Comparison of ENCODE assay signal across 8 cellular contexts in the genomic region with DNA sequence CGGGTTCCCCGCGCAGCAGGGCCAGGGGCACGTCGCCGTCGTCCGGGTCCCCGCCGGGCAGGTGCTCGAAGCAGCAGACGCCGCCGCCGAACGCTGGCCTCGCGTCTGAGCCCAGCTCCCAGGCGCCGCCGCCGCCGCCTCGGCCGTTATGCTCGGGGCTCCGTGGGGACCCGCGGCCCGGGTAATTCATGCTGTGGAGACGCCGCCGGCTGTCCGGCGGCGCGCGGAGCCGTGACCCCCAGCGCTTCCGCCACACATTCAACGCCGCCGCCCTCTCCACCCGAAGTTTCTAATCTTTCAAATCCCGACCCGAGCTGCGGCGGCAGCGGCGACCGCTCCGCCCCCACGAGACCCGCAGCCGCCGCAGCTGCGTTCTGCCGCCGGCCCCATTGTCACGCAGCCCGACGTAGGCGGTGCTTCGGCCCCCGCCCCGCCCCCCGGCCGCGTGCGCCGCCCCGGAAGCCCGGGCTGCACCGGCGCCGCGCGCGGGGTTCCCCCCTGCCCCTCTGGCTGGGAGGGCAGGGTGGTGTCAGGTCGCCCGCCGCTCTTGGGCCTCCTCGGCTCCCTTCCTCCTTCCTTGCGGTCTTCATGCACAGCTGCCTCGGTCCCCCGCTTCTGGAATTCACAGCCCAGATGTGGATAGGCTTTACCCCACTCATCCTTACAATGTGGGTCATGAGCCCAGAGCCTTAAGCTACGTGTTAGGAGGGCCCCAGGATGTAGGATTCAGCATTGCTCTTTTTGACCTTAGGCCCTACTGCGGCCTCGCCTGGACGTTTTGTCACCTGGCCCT. TPM values are rescaled to one million over a fixed set of nuclear protein-coding genes. Genes with fewer than 3 reads are reported as not detected.
A peak's percentile ranks its signal among the peaks of the same experiment; 100 is the strongest.
DNase-seq lines count a peak whose midpoint lies in the region; ATAC-seq, FAIRE-seq and TF ChIP-seq lines count a peak whose summit lies in the region.

A gene (minus strand): TSS at position 415 of the 793 bp plus-strand sequence. CDS start 225 bp downstream, at position 190.

- peak within 1 kb of the TSS; percentile 84 to 94 (median 91) for H3K27ac ChIP-seq in BLaER1 treated with 17β-estradiol and CSF1 and Interleukin-3, amounts not matched to agents 10 nM and 100 nM
- H3K27ac ChIP-seq in ectodermal cell (ENCODE audit: insufficient read depth, low read depth, low read length, poor library complexity, severe bottlenecking) (peak within 1 kb of the TSS; percentile 62), lung (ENCODE audit: low read depth in 1 of 2, low read length in 1 of 2) (peak within 1 kb of the TSS; percentile 89)

- H3K36me3 ChIP-seq in BLaER1 treated with 17β-estradiol and CSF1 and Interleukin-3, amounts not matched to agents 10 nM and 100 nM: peaks cover 0 to 4% (median 0%) of the 10 kb centered on the region in 11 experiments; a peak in 1 of 22 replicates
- H3K36me3 ChIP-seq in ectodermal cell (ENCODE audit: control insufficient read depth, insufficient read depth, low read length): no peaks in the 10 kb centered on the region
- H3K36me3 ChIP-seq in lung (ENCODE audit: control insufficient read depth in 2 of 2, insufficient read depth in 2 of 2, low read length in 2 of 2): no peaks in the 10 kb centered on the region

- H3K27me3 ChIP-seq in BLaER1 treated with 17β-estradiol and CSF1 and Interleukin-3, amounts not matched to agents 10 nM and 100 nM: no peaks in the 10 kb centered on the region
- H3K27me3 ChIP-seq in ectodermal cell (ENCODE audit: control insufficient read depth, insufficient read depth, low read length, poor library complexity, severe bottlenecking) (peaks cover 4% of the 10 kb centered on the region), lung (ENCODE audit: control insufficient read depth, insufficient read depth) (no peaks in the 10 kb centered on the region)

- H3K9me3 ChIP-seq in BLaER1 treated with 17β-estradiol and CSF1 and Interleukin-3, amounts not matched to agents 10 nM and 100 nM (replicated peaks in 1 of 11): no peaks in the 10 kb centered on the region; a peak in 1 of 22 replicates
- H3K9me3 ChIP-seq in ectodermal cell (ENCODE audit: control insufficient read depth, low read length) (no peaks in the 10 kb centered on the region), lung (ENCODE audit: control insufficient read depth in 2 of 2, insufficient read depth in 1 of 2, low read length in 1 of 2) (no peaks in the 10 kb centered on the region)

- peak within 1 kb of the TSS; percentile 85 to 93 (median 89) for H3K9ac ChIP-seq in BLaER1 treated with 17β-estradiol and CSF1 and Interleukin-3, amounts not matched to agents 10 nM and 100 nM

- 3% methylated on average over 91 of the region's 91 CpGs for WGBS in ectodermal cell, 2 experiments
- 1% methylated on average over 89 to 91 of the region's 91 CpGs for WGBS in lung, 2 donors

- no peak for TF ChIP-seq CTCF in activated CD8-positive, alpha-beta T cell treated with anti-CD3 and anti-CD28 coated beads for 36 hours (IDR thresholded peaks at IDR 0.05)
- TF ChIP-seq CTCF in lung (IDR thresholded peaks at IDR 0.05; ENCODE audit: control extremely low read depth, extremely low read depth): no peak

- peak within 1 kb of the TSS; percentile 99 for H3K27ac Mint-ChIP-seq in activated CD8-positive, alpha-beta T cell treated with anti-CD3 and anti-CD28 coated beads for 36 hours

- POLR2A ChIA-PET in activated CD8-positive, alpha-beta T cell treated with anti-CD3 and anti-CD28 coated beads for 36 hours (lab: Charles Lee): interaction anchor here (0.7 to 6.8 kb wide), 22 partner anchors 8 to 601 kb away, joined by 3 to 72 read pairs (median 4); a partner anchor contains a TSS

- peak; percentile 54 for ATAC-seq in HG03457 (IDR thresholded peaks at IDR 0.05; ENCODE audit: unreplicated experiment)
- ATAC-seq in activated CD8-positive, alpha-beta T cell treated with anti-CD3 and anti-CD28 coated beads for 36 hours: peak; percentile 82
- peak; percentile 92 for ATAC-seq in lung (ENCODE audit: insufficient read depth, low FRiP score)

- peaks cover 36% of the 10 kb centered on the region for H3K4me1 Mint-ChIP-seq in activated CD8-positive, alpha-beta T cell treated with anti-CD3 and anti-CD28 coated beads for 36 hours (ENCODE audit: low read depth)

- peak; percentile 80 for FAIRE-seq in GM19239 (lab: Jason Lieb, UNC)

- peaks cover 16 to 36% (median 25%) of the 10 kb centered on the region in 11 experiments; a peak in 20 of 22 replicates for H4K20me1 ChIP-seq in BLaER1 treated with 17β-estradiol and CSF1 and Interleukin-3, amounts not matched to agents 10 nM and 100 nM

- H3K27me3 Mint-ChIP-seq in activated CD8-positive, alpha-beta T cell treated with anti-CD3 and anti-CD28 coated beads for 36 hours: no peaks in the 10 kb centered on the region

- H3K4me1 ChIP-seq in BLaER1 treated with 17β-estradiol and CSF1 and Interleukin-3, amounts not matched to agents 10 nM and 100 nM: peaks cover 30 to 39% (median 32%) of the 10 kb centered on the region in 10 experiments
- H3K4me1 ChIP-seq in ectodermal cell (ENCODE audit: control insufficient read depth, insufficient read depth, low read length): peaks cover 4% of the 10 kb centered on the region
- H3K4me1 ChIP-seq in lung (ENCODE audit: control insufficient read depth in 2 of 2, insufficient read depth in 2 of 2, low read length in 2 of 2): peaks cover 5% of the 10 kb centered on the region in 2 donors

- peaks cover 27% of the 10 kb centered on the region for H3K36me3 Mint-ChIP-seq in activated CD8-positive, alpha-beta T cell treated with anti-CD3 and anti-CD28 coated beads for 36 hours (ENCODE audit: low read depth)

- peak; percentile 80 for DNase-seq in GM19239 (ENCODE audit: insufficient read length, low spot score)
- DNase-seq in NCI-H774 (lab: John Stamatoyannopoulos, UW): peak; percentile 61
- peak; percentile 83 for DNase-seq in activated CD8-positive, alpha-beta T cell treated with anti-CD3 and anti-CD28 coated beads for 36 hours
- DNase-seq in lung (ENCODE audit: low spot score): peak; percentile 70
- peak; percentile 57 to 77 (median 64) for DNase-seq in stimulated activated CD4-positive, alpha-beta T cell treated with anti-CD3 and anti-CD28 coated beads, TNF-alpha, amount 100 ng/mL, for 48 hours (ENCODE audit: low read depth in 3 of 3)

- H3K4me3 ChIP-seq in BLaER1 treated with 17β-estradiol and CSF1 and Interleukin-3, amounts not matched to agents 10 nM and 100 nM: peak within 1 kb of the TSS; percentile 72 to 95 (median 88)
- H3K4me3 ChIP-seq in ectodermal cell (ENCODE audit: insufficient read depth, low read depth, low read length) (peak within 1 kb of the TSS; percentile 90), lung (peak within 1 kb of the TSS; percentile 81)

- H3K4me2 ChIP-seq in BLaER1 treated with 17β-estradiol and CSF1 and Interleukin-3, amounts not matched to agents 10 nM and 100 nM: peak within 1 kb of the TSS; percentile 81 to 96 (median 84)

- H3K9me3 Mint-ChIP-seq in activated CD8-positive, alpha-beta T cell treated with anti-CD3 and anti-CD28 coated beads for 36 hours: no peaks in the 10 kb centered on the region

- intact Hi-C loops in activated CD8-positive, alpha-beta T cell treated with anti-CD3 and anti-CD28 coated beads for 36 hours (cut with micrococcal nuclease): loop anchor here (5.0 kb wide), 1 partner anchor 96 kb away; no protein-coding TSS in a partner anchor

- peak within 1 kb of the TSS; percentile 100 for H3K4me3 Mint-ChIP-seq in activated CD8-positive, alpha-beta T cell treated with anti-CD3 and anti-CD28 coated beads for 36 hours

- CTCF ChIA-PET in activated CD8-positive, alpha-beta T cell treated with anti-CD3 and anti-CD28 coated beads for 36 hours (lab: Charles Lee): interaction anchor here (0.7 to 3.6 kb wide), 11 partner anchors 9 to 154 kb away, joined by 3 to 32 read pairs (median 4); no protein-coding TSS in a partner anchor

RNA-seq across cellular contexts. Expression of the gene that starts here (rescaled TPM):
- total RNA-seq in activated CD8-positive, alpha-beta T cell treated with anti-CD3 and anti-CD28 coated beads for 36 hours: 10 to 100 TPM; 35.5 to 41.5 TPM
- 10.7 TPM for polyA plus RNA-seq in ectodermal cell (2013, experiment 1 of 4)
- polyA plus RNA-seq in ectodermal cell (2013, experiment 2 of 4): 14.1 TPM
- 8.6 TPM for polyA plus RNA-seq in ectodermal cell (2013, experiment 3 of 4)
- 11.8 TPM for polyA plus RNA-seq in ectodermal cell (2013, experiment 4 of 4)
- total RNA-seq in lung: 10 to 100 TPM; 13.4 to 38.0 TPM
- polyA plus RNA-seq in lung: 1 to 10 TPM; 3.6 to 6.3 TPM

Comparison
In these comparisons a context has a peak if more than half of its experiments do, and no peak if none do; other contexts are left out.
1. Peak in every context shown above with its lines: DNase-seq, ATAC-seq, H3K4me3 ChIP-seq and H3K27ac ChIP-seq.